Comparison of ENCODE assay signal across 26 cellular contexts in the genomic region with DNA sequence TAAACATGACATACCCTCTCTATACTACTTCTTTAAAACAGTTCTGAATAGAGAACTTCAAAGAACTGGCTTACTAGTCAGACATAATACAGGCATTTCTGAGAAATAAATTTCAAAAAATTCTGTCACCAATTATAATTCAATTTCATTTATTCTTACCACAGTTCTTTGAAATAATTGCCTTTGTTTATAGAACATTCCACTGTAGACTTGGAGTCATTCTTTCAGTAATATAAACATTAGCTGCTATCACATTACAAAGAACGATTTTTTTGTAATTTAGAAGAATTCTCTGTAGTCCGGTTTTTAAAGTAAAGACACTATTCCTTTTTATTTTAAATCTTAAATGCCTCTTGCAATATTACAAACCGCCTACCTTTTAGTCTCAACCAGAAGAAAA.
"Had no signal": no experiment of that assay in that cellular context is flagged by ENCODE, and none has a peak within 500 bp of the region (broad histone marks: within the 10 kb centered on the region; RNA-seq: fewer than 3 reads in every experiment).

No MANE protein-coding gene starts in this region.

- H3K9me3 Mint-ChIP-seq: activated naive CD8-positive, alpha-beta T cell treated with anti-CD3 and anti-CD28 coated beads, Interleukin-2, amount 50 U/mL, for 24 hours; T-helper 2 cell treated with Interferon-gamma antibody and Interleukin-4, amounts not matched to agents 5 μg/mL and 100 μg/mL, for 36 hours had no signal

- DNase-seq: activated CD4-positive, alpha-beta T cell treated with anti-CD3 and anti-CD28 coated beads for 48 hours; activated CD4-positive, alpha-beta T cell treated with anti-CD3 and anti-CD28 coated beads, Interleukin-2, amount 50 U/mL, for 48 hours; activated CD4-positive, CD25-positive, alpha-beta regulatory T cell treated with anti-CD3 and anti-CD28 coated beads, Interleukin-2, amount 50 U/mL, for 72 hours; activated CD8-positive, alpha-beta memory T cell treated with anti-CD3 and anti-CD28 coated beads for 24 hours; activated effector memory CD4-positive, alpha-beta T cell treated with anti-CD3 and anti-CD28 coated beads, Interleukin-2, amount 50 U/mL, for 16 hours; activated naive CD4-positive, alpha-beta T cell treated with Interleukin-2 at 50 U/mL for 16 hours; activated naive CD8-positive, alpha-beta T cell treated with anti-CD3 and anti-CD28 coated beads, Interleukin-2, amount 50 U/mL, for 24 hours; activated T-cell treated with anti-CD3 and anti-CD28 coated beads, Interleukin-2, amount 50 U/mL, for 4 hours; amygdala; Kasumi-1; KBM-7; NCI-H1105 treated with DMSO at 0.1 percent for 48 hours; NCI-H146; NCI-H187 treated with DMSO at 0.1 percent for 48 hours; NCI-H2081 treated with DMSO at 0.1 percent for 48 hours; NCI-H446; NCI-H524; Peyer's patch; Right ventricle myocardium superior; SJCRH30; SW 1271 had no signal

- H3K4me1 ChIP-seq: breast epithelium, Peyer's patch had no signal

- H3K9me3 ChIP-seq: breast epithelium, Peyer's patch, SJCRH30 had no signal

- H3K27ac ChIP-seq: breast epithelium, Peyer's patch, RWPE1, SJCRH30 had no signal

- ATAC-seq: activated naive CD4-positive, alpha-beta T cell treated with anti-CD3 and anti-CD28 coated beads, Interleukin-2, amount 50 U/mL, for 72 hours; activated naive CD8-positive, alpha-beta T cell treated with anti-CD3 and anti-CD28 coated beads, Interleukin-2, amount 50 U/mL, for 24 hours; activated T-cell treated with anti-CD3 and anti-CD28 coated beads, Interleukin-2, amount 50 U/mL, for 4 hours; SK-N-SH treated with all-trans-retinoic acid at 6 μM for 48 hours had no signal

- H3K36me3 ChIP-seq: breast epithelium, Peyer's patch, SJCRH30 had no signal

- H3K27ac Mint-ChIP-seq: activated naive CD4-positive, alpha-beta T cell treated with anti-CD3 and anti-CD28 coated beads, Interleukin-2, amount 50 U/mL, for 72 hours; activated naive CD8-positive, alpha-beta T cell treated with anti-CD3 and anti-CD28 coated beads, Interleukin-2, amount 50 U/mL, for 24 hours; T-helper 2 cell treated with Interferon-gamma antibody and Interleukin-4, amounts not matched to agents 5 μg/mL and 100 μg/mL, for 36 hours had no signal

- H3K36me3 Mint-ChIP-seq: activated naive CD4-positive, alpha-beta T cell treated with anti-CD3 and anti-CD28 coated beads, Interleukin-2, amount 50 U/mL, for 72 hours had no signal

- H3K4me3 Mint-ChIP-seq: activated naive CD8-positive, alpha-beta T cell treated with anti-CD3 and anti-CD28 coated beads, Interleukin-2, amount 50 U/mL, for 24 hours; activated T-cell treated with anti-CD3 and anti-CD28 coated beads, Interleukin-2, amount 50 U/mL, for 4 hours; T-helper 2 cell treated with Interferon-gamma antibody and Interleukin-4, amounts not matched to agents 5 μg/mL and 100 μg/mL, for 36 hours had no signal

- H3K27me3 ChIP-seq: breast epithelium, Peyer's patch, SJCRH30 had no signal

- H3K4me3 ChIP-seq: breast epithelium, Peyer's patch, SJCRH30 had no signal

- H3K4me1 Mint-ChIP-seq: activated naive CD8-positive, alpha-beta T cell treated with anti-CD3 and anti-CD28 coated beads, Interleukin-2, amount 50 U/mL, for 24 hours had no signal
